34 cellular contexts compared by ENCODE assay signal in genomic region chr11:11448626-11449025, GRCh38.
"Had no signal": no experiment of that assay in that cellular context is flagged by ENCODE, and none has a peak within 500 bp of the region (broad histone marks: within the 10 kb centered on the region; RNA-seq: fewer than 3 reads in every experiment).

No MANE protein-coding gene starts in this region.

- H3K27me3 ChIP-seq: adrenal gland, ascending aorta, body of pancreas, brain microvascular endothelial cell, breast epithelium, cardiac muscle cell had no signal

- FAIRE-seq: astrocyte, bronchial epithelial cell had no signal

- DNase-seq: activated effector memory CD4-positive, alpha-beta T cell treated with anti-CD3 and anti-CD28 coated beads, Interleukin-2, amount 50 U/mL, for 16 hours; activated effector memory CD4-positive, alpha-beta T cell treated with Interleukin-2 at 50 U/mL for 16 hours; activated gamma-delta T cell; activated gamma-delta T cell treated with Interleukin-2 at 50 U/mL for 16 hours; activated naive CD4-positive, alpha-beta T cell; activated naive CD4-positive, alpha-beta T cell treated with anti-CD3 and anti-CD28 coated beads for 36 hours; activated naive CD4-positive, alpha-beta T cell treated with anti-CD3 and anti-CD28 coated beads, Interleukin-2, amount 10 ng/mL, durations not matched to agents 7 days and 5 days; activated naive CD4-positive, alpha-beta T cell treated with anti-CD3 and anti-CD28 coated beads, Interleukin-2, amount 50 U/mL, for 16 hours; activated naive CD4-positive, alpha-beta T cell treated with Interleukin-2 at 50 U/mL for 16 hours; activated naive CD8-positive, alpha-beta T cell treated with anti-CD3 and anti-CD28 coated beads for 36 hours; activated naive CD8-positive, alpha-beta T cell treated with anti-CD3 and anti-CD28 coated beads, Interleukin-2, amount 10 ng/mL, durations not matched to agents 7 days and 5 days; activated naive CD8-positive, alpha-beta T cell treated with anti-CD3 and anti-CD28 coated beads, Interleukin-2, amount 50 U/mL, for 24 hours; activated T-cell treated with anti-CD3 and anti-CD28 coated beads, Interleukin-2, amount 50 U/mL, for 1 hour; activated T-cell treated with anti-CD3 and anti-CD28 coated beads, Interleukin-2, amount 50 U/mL, for 24 hours; activated T-cell treated with anti-CD3 and anti-CD28 coated beads, Interleukin-2, amount 50 U/mL, for 4 hours; activated T-cell treated with anti-CD3 and anti-CD28 coated beads, Interleukin-2, amount 50 U/mL, for 48 hours; activated T-cell treated with anti-CD3 and anti-CD28 coated beads, Interleukin-2, amount 50 U/mL, for 72 hours; adrenal gland; amniotic stem cell; amygdala; anterior cingulate cortex; aorta; body of pancreas; brain microvascular endothelial cell; caudate nucleus; central memory CD4-positive, alpha-beta T cell; cerebellar nuclear complex had no signal

- ATAC-seq: activated naive CD4-positive, alpha-beta T cell treated with anti-CD3 and anti-CD28 coated beads, Interleukin-2, amount 50 U/mL, for 72 hours; activated naive CD8-positive, alpha-beta T cell treated with anti-CD3 and anti-CD28 coated beads, Interleukin-2, amount 50 U/mL, for 24 hours; activated T-cell treated with anti-CD3 and anti-CD28 coated beads, Interleukin-2, amount 50 U/mL, for 4 hours; activated T-cell treated with anti-CD3 and anti-CD28 coated beads, Interleukin-2, amount 50 U/mL, for 72 hours; activated T-helper 17 cell treated with anti-CD3 and anti-CD28 coated beads, Interleukin-2, amount 50 U/mL, for 72 hours; body of pancreas had no signal

- H3K27ac ChIP-seq: adrenal gland, ascending aorta, body of pancreas, brain microvascular endothelial cell, breast epithelium, cardiac muscle cell had no signal

- H3K4me3 ChIP-seq: adrenal gland, ascending aorta, body of pancreas, breast epithelium, cardiac muscle cell had no signal

- H3K9me3 ChIP-seq: adrenal gland, ascending aorta, body of pancreas, breast epithelium had no signal

- H3K36me3 ChIP-seq: adrenal gland, ascending aorta, brain microvascular endothelial cell, breast epithelium, cardiac muscle cell had no signal

- H3K4me1 ChIP-seq: breast epithelium had no signal
